In the genomic region with DNA sequence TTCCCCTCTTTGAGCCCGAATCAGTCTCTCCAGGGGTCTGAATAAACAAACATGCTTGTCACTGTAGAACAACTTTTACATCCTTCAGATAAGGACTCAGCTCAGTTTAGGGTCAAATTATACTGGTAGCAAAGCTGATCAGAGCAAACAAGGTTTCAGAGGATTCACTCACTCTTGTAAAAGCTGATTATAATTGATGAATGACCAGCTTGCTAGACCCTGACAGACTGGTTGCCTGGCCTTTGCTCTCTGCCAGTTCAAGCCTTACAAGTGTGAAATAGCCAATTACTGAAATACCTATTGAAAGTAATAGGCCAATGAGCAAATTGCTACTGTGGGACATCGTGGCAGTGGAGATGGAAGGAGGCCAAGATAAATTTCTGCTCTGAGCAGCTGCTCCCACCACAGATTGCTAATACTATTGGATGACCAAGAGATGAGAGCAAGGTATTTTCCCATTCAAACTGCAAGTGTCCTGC, we compare ENCODE assay signal across 1 cellular context.
TF ChIP-seq lines count a peak whose summit lies in the region.

No MANE protein-coding gene starts in this region.

TF ChIP-seq in HEK293, 187 proteins besides CTCF, POLR2A, EP300 and RAD21 (continued from another document):
- TF ChIP-seq ZNF629 (tag by site-specific recombination; IDR thresholded peaks at IDR 0.05) (0 out of 2 replicates have a peak, but pooled peaks have one; percentile 46), ZNF2 (tag by site-specific recombination; IDR thresholded peaks at IDR 0.05) (no peak; the same call in 1 of the 2 replicates), ZNF521 (tag by site-specific recombination; IDR thresholded peaks at IDR 0.05) (no peak), ZNF664 (tag by site-specific recombination; IDR thresholded peaks at IDR 0.05) (no peak), ZNF544 (tag by site-specific recombination; IDR thresholded peaks at IDR 0.05) (no peak), BCL11B (tag by site-specific recombination; IDR thresholded peaks at IDR 0.05; ENCODE audit: low read depth) (no peak), ZNF558 (tag by site-specific recombination; IDR thresholded peaks at IDR 0.05) (no peak), ZNF596 (tag by site-specific recombination; IDR thresholded peaks at IDR 0.05) (peak; percentile 49; the same call in 1 of the 2 replicates)
- TF ChIP-seq, protein P1, sequence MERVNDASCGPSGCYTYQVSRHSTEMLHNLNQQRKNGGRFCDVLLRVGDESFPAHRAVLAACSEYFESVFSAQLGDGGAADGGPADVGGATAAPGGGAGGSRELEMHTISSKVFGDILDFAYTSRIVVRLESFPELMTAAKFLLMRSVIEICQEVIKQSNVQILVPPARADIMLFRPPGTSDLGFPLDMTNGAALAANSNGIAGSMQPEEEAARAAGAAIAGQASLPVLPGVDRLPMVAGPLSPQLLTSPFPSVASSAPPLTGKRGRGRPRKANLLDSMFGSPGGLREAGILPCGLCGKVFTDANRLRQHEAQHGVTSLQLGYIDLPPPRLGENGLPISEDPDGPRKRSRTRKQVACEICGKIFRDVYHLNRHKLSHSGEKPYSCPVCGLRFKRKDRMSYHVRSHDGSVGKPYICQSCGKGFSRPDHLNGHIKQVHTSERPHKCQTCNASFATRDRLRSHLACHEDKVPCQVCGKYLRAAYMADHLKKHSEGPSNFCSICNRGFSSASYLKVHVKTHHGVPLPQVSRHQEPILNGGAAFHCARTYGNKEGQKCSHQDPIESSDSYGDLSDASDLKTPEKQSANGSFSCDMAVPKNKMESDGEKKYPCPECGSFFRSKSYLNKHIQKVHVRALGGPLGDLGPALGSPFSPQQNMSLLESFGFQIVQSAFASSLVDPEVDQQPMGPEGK (tag by site-specific recombination; IDR thresholded peaks at IDR 0.05): no peak
- TF ChIP-seq, protein P2, sequence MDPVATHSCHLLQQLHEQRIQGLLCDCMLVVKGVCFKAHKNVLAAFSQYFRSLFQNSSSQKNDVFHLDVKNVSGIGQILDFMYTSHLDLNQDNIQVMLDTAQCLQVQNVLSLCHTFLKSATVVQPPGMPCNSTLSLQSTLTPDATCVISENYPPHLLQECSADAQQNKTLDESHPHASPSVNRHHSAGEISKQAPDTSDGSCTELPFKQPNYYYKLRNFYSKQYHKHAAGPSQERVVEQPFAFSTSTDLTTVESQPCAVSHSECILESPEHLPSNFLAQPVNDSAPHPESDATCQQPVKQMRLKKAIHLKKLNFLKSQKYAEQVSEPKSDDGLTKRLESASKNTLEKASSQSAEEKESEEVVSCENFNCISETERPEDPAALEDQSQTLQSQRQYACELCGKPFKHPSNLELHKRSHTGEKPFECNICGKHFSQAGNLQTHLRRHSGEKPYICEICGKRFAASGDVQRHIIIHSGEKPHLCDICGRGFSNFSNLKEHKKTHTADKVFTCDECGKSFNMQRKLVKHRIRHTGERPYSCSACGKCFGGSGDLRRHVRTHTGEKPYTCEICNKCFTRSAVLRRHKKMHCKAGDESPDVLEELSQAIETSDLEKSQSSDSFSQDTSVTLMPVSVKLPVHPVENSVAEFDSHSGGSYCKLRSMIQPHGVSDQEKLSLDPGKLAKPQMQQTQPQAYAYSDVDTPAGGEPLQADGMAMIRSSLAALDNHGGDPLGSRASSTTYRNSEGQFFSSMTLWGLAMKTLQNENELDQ (tag by site-specific recombination; IDR thresholded peaks at IDR 0.05; ENCODE audit: low read depth): 0 out of 2 replicates have a peak, but pooled peaks have one; percentile 16
